In genomic region chr13:51919531-51919930, GRCh38 we compare ENCODE assay signal across 16 cellular contexts. TPM values are rescaled to one million over a fixed set of nuclear protein-coding genes. Genes with fewer than 3 reads are reported as not detected.
"Had no signal": no experiment of that assay in that cellular context is flagged by ENCODE, and none has a peak within 500 bp of the region (broad histone marks: within the 10 kb centered on the region; RNA-seq: fewer than 3 reads in every experiment).

No MANE protein-coding gene starts in this region.

- H3K27ac ChIP-seq: adrenal gland, cardiac muscle cell, esophagus muscularis mucosa, hepatocyte, left ventricle myocardium inferior, pancreas, sigmoid colon, spleen, stomach, thoracic aorta had no signal

- H3K36me3 ChIP-seq: adrenal gland, cardiac muscle cell, left ventricle myocardium inferior, pancreas, spleen, thoracic aorta had no signal

- FAIRE-seq: colon, kidney, pancreas, urothelium cell line had no signal

- H3K27me3 ChIP-seq: adrenal gland, cardiac muscle cell, esophagus muscularis mucosa, hepatocyte, pancreas, sigmoid colon, stomach had no signal

- DNase-seq: activated T-cell treated with anti-CD3 and anti-CD28 coated beads, Interleukin-2, amount 50 U/mL, for 4 hours; adrenal gland; kidney; left ventricle myocardium inferior; naive B cell; pancreas; sigmoid colon; spleen; stomach had no signal

- H3K4me1 ChIP-seq: adrenal gland, esophagus muscularis mucosa, left ventricle myocardium inferior, pancreas, sigmoid colon, spleen, stomach had no signal

- ATAC-seq: activated T-cell treated with anti-CD3 and anti-CD28 coated beads, Interleukin-2, amount 50 U/mL, for 4 hours had no signal

- H3K4me3 ChIP-seq: adrenal gland, cardiac muscle cell, esophagus muscularis mucosa, hepatocyte, left ventricle myocardium inferior, pancreas, sigmoid colon, spleen, stomach, thoracic aorta had no signal

- H3K9me3 ChIP-seq: adrenal gland, esophagus muscularis mucosa, left ventricle myocardium inferior, pancreas, sigmoid colon, spleen, stomach, thoracic aorta had no signal

RNA-seq across cellular contexts. Expression of gene CCDC70, which starts 57.8 kb away (rescaled TPM):
- total RNA-seq: activated T-cell treated with anti-CD3 and anti-CD28 coated beads, Interleukin-2, amount 50 U/mL, for 4 hours; adrenal gland; cardiac muscle cell; esophagus muscularis mucosa; hepatocyte; kidney; left ventricle myocardium inferior; mononuclear cell; pancreas; sigmoid colon; spleen; stomach; thoracic aorta had no signal
